8 cellular contexts compared by ENCODE assay signal in the genomic region with DNA sequence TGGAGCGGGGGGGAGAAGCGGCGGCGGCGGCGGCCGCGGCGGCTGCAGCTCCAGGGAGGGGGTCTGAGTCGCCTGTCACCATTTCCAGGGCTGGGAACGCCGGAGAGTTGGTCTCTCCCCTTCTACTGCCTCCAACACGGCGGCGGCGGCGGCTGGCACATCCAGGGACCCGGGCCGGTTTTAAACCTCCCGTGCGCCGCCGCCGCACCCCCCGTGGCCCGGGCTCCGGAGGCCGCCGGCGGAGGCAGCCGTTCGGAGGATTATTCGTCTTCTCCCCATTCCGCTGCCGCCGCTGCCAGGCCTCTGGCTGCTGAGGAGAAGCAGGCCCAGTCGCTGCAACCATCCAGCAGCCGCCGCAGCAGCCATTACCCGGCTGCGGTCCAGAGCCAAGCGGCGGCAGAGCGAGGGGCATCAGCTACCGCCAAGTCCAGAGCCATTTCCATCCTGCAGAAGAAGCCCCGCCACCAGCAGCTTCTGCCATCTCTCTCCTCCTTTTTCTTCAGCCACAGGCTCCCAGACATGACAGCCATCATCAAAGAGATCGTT. TPM values are rescaled to one million over a fixed set of nuclear protein-coding genes. Genes with fewer than 3 reads are reported as not detected.
DNase-seq lines count a peak whose midpoint lies in the region; ATAC-seq and TF ChIP-seq lines count a peak whose summit lies in the region.
"Not testable (repeated sequence)": the region's sequence is repeated elsewhere in the genome, so short reads cannot be mapped to it uniquely, and the experiment has no call there.

No MANE protein-coding gene starts in this region.

- intact Hi-C loops in CD8-positive, alpha-beta T cell (cut with DNase I, micrococcal nuclease): loop anchor here (2.0 to 10.0 kb wide), 9 partner anchors 15 to 1131 kb away; partner anchors contain the start of gene FAS (in 1 of the 2)

- H3K4me2 ChIP-seq in SU-DHL-6 (ENCODE audit: low read depth, low read length, poor library complexity, severe bottlenecking): peak overlapping the region; percentile 95

- H3K27me3 Mint-ChIP-seq in CD8-positive, alpha-beta T cell (ENCODE audit: low read depth); stimulated activated naive CD8-positive, alpha-beta T cell treated with anti-CD3 and anti-CD28 coated beads, Interleukin-15, amount 100 ng/mL, for 72 hours: not testable (repeated sequence)
- peaks cover 10% of the 10 kb centered on the region for H3K27me3 Mint-ChIP-seq in neural crest cell (ENCODE audit: low read depth)

- peaks cover 29% of the 10 kb centered on the region for H4K20me1 ChIP-seq in SU-DHL-6 (ENCODE audit: low read depth, low read length)

- not testable (repeated sequence) for ATAC-seq in CD8-positive, alpha-beta T cell
- peak; percentile 4 for ATAC-seq in stimulated activated naive CD8-positive, alpha-beta T cell treated with anti-CD3 and anti-CD28 coated beads, Interleukin-15, amount 100 ng/mL, for 72 hours

- H3K4me3 Mint-ChIP-seq in CD8-positive, alpha-beta T cell: peak overlapping the region; percentile 99
- H3K4me3 Mint-ChIP-seq in neural crest cell: peak overlapping the region; percentile 99
- peak overlapping the region; percentile 97 to 98 for H3K4me3 Mint-ChIP-seq in stimulated activated naive CD8-positive, alpha-beta T cell treated with anti-CD3 and anti-CD28 coated beads, Interleukin-15, amount 100 ng/mL, for 72 hours

- not testable (repeated sequence) for H3K36me3 ChIP-seq in CD8-positive, alpha-beta T cell (ENCODE audit: insufficient read depth, low read length); HUES6 (ENCODE audit: control insufficient read depth, insufficient read depth, low read length); duodenal mucosa (ENCODE audit: control insufficient read depth in 1 of 2, insufficient read depth in 2 of 2, low read length in 2 of 2); iPS DF 6.9 (ENCODE audit: control insufficient read depth, insufficient read depth, low read length)
- peaks cover 41% of the 10 kb centered on the region for H3K36me3 ChIP-seq in SU-DHL-6 (ENCODE audit: low read length)

- peaks cover 62% of the 10 kb centered on the region for H3K79me2 ChIP-seq in SU-DHL-6 (ENCODE audit: insufficient read depth, low read length)

- H2AFZ ChIP-seq in SU-DHL-6 (ENCODE audit: low read depth, low read length, severe bottlenecking): not testable (repeated sequence)

- peaks cover 42% of the 10 kb centered on the region for H3F3A ChIP-seq in SU-DHL-6 (ENCODE audit: insufficient read depth)

- not testable (repeated sequence) for H3K9me3 Mint-ChIP-seq in CD8-positive, alpha-beta T cell; neural crest cell; stimulated activated naive CD8-positive, alpha-beta T cell treated with anti-CD3 and anti-CD28 coated beads, Interleukin-15, amount 100 ng/mL, for 72 hours

- peaks cover 38% of the 10 kb centered on the region for H3K36me3 Mint-ChIP-seq in CD8-positive, alpha-beta T cell
- H3K36me3 Mint-ChIP-seq in neural crest cell (ENCODE audit: low read depth): not testable (repeated sequence)

- peak overlapping the region; percentile 94 for H3K27ac Mint-ChIP-seq in CD8-positive, alpha-beta T cell
- H3K27ac Mint-ChIP-seq in neural crest cell (ENCODE audit: unreplicated experiment): peak overlapping the region; percentile 69
- peak overlapping the region; percentile 90 to 98 for H3K27ac Mint-ChIP-seq in stimulated activated naive CD8-positive, alpha-beta T cell treated with anti-CD3 and anti-CD28 coated beads, Interleukin-15, amount 100 ng/mL, for 72 hours

- TF ChIP-seq CTCF in CD8-positive, alpha-beta T cell (IDR thresholded peaks at IDR 0.05); SU-DHL-6 (IDR thresholded peaks at IDR 0.05; ENCODE audit: insufficient read depth, low read length, poor library complexity, severe bottlenecking); neural crest cell (conservative IDR thresholded peaks at IDR 0.05): not testable (repeated sequence)

- DNase-seq in CD8-positive, alpha-beta T cell: peak in 5 of 7 experiments; percentile 4 to 63 (median 29)
- peak; percentile 21 for DNase-seq in activated effector memory CD4-positive, alpha-beta T cell treated with Interleukin-2 at 50 U/mL for 16 hours
- DNase-seq in iPS DF 6.9 (ENCODE audit: low read depth, low spot score): not testable (repeated sequence)
- DNase-seq in neural crest cell (ENCODE audit: low read depth, low spot score): peak; percentile 18
- peak; percentile 51 to 52 for DNase-seq in stimulated activated naive CD8-positive, alpha-beta T cell treated with anti-CD3 and anti-CD28 coated beads, Interleukin-15, amount 100 ng/mL, for 72 hours

- WGBS in iPS DF 6.9 (ENCODE audit: insufficient coverage, insufficient read length): no CpG with 5 or more reads among the region's 47 CpGs

- not testable (repeated sequence) for H3K9me3 ChIP-seq in CD8-positive, alpha-beta T cell (ENCODE audit: low read length); HUES6 (ENCODE audit: control insufficient read depth, insufficient read depth, low read depth, low read length); SU-DHL-6 (ENCODE audit: insufficient read depth, low read length); duodenal mucosa (ENCODE audit: control insufficient read depth in 1 of 2, low read length in 2 of 2); iPS DF 6.9 (ENCODE audit: control insufficient read depth, insufficient read depth, low read length)

- POLR2A ChIA-PET in CD8-positive, alpha-beta T cell (lab: Charles Lee): interaction anchor here (0.8 to 3.6 kb wide), 13 partner anchors 11 to 1016 kb away, joined by 3 to 57 read pairs (median 8); partner anchors contain the start of genes ATAD1, RNLS and STAMBPL1

- H3K9me2 ChIP-seq in SU-DHL-6 (replicated peaks; ENCODE audit: insufficient read depth, low read length): not testable (repeated sequence)

- peaks cover 55% of the 10 kb centered on the region for H3K4me1 Mint-ChIP-seq in CD8-positive, alpha-beta T cell (ENCODE audit: low read depth)
- peaks cover 52% of the 10 kb centered on the region for H3K4me1 Mint-ChIP-seq in neural crest cell
- peaks cover 32% of the 10 kb centered on the region for H3K4me1 Mint-ChIP-seq in stimulated activated naive CD8-positive, alpha-beta T cell treated with anti-CD3 and anti-CD28 coated beads, Interleukin-15, amount 100 ng/mL, for 72 hours

- peak overlapping the region; percentile 91 for H3K9ac ChIP-seq in HUES6 (ENCODE audit: low read length)
- peak overlapping the region; percentile 92 for H3K9ac ChIP-seq in SU-DHL-6 (ENCODE audit: low read length)
- peak overlapping the region; percentile 86 for H3K9ac ChIP-seq in duodenal mucosa (ENCODE audit: low read depth in 1 of 2, low read length in 2 of 2)

- H3K4me1 ChIP-seq in CD8-positive, alpha-beta T cell (ENCODE audit: insufficient read depth, low read length): peaks cover 28% of the 10 kb centered on the region
- H3K4me1 ChIP-seq in HUES6 (ENCODE audit: control insufficient read depth, insufficient read depth, low read length) (peaks cover 14% of the 10 kb centered on the region), duodenal mucosa (ENCODE audit: control insufficient read depth in 1 of 2, insufficient read depth in 2 of 2, low read length in 2 of 2) (peaks cover 23 to 26% of the 10 kb centered on the region in 2 donors)
- not testable (repeated sequence) for H3K4me1 ChIP-seq in iPS DF 6.9 (ENCODE audit: control insufficient read depth, insufficient read depth, low read length)

- peak overlapping the region; percentile 87 for H3K4me3 ChIP-seq in CD8-positive, alpha-beta T cell (ENCODE audit: low read depth, low read length)
- H3K4me3 ChIP-seq in HUES6 (ENCODE audit: low read depth, low read length): peak overlapping the region; percentile 95
- peak overlapping the region; percentile 89 for H3K4me3 ChIP-seq in SU-DHL-6 (ENCODE audit: insufficient read depth, low read length, poor library complexity, severe bottlenecking)
- H3K4me3 ChIP-seq in duodenal mucosa (ENCODE audit: low read depth in 1 of 2, low read length in 2 of 2): peak overlapping the region; percentile 89 to 97
- H3K4me3 ChIP-seq in iPS DF 6.9 (ENCODE audit: low read length): peak overlapping the region; percentile 86

- H3K27ac ChIP-seq in CD8-positive, alpha-beta T cell (ENCODE audit: low read depth, low read length): peak overlapping the region; percentile 69
- H3K27ac ChIP-seq in HUES6 (ENCODE audit: low read depth, low read length) (peak overlapping the region; percentile 65; the same call in 1 of the 2 replicates), SU-DHL-6 (ENCODE audit: low read depth, low read length) (peak overlapping the region; percentile 94), duodenal mucosa (ENCODE audit: low read depth, low read length) (peak overlapping the region; percentile 93)
- not testable (repeated sequence) for H3K27ac ChIP-seq in iPS DF 6.9 (ENCODE audit: low read length)

- H3K27me3 ChIP-seq in CD8-positive, alpha-beta T cell (ENCODE audit: insufficient read depth, low read length); HUES6 (ENCODE audit: control insufficient read depth, insufficient read depth, low read length); SU-DHL-6 (ENCODE audit: low read length); duodenal mucosa (ENCODE audit: control insufficient read depth in 1 of 2, insufficient read depth in 2 of 2, low read length in 2 of 2); iPS DF 6.9 (ENCODE audit: control insufficient read depth, insufficient read depth, low read length): not testable (repeated sequence)

- CTCF ChIA-PET in CD8-positive, alpha-beta T cell (lab: Charles Lee): interaction anchor here (1.2 to 4.0 kb wide), 2 partner anchors 25 to 523 kb away, joined by 4 to 66 read pairs; no protein-coding TSS in a partner anchor

RNA-seq across cellular contexts. Expression of gene PTEN, which starts 0.6 kb away (rescaled TPM):
- total RNA-seq in CD8-positive, alpha-beta T cell: 10 to 100 TPM; 57.5 to 66.1 TPM
- total RNA-seq in neural crest cell: 52.5 and 59.8 TPM in 2 replicates

RNA-seq across cellular contexts. Expression of gene KLLN, which starts 0.7 kb away (rescaled TPM):
- total RNA-seq in CD8-positive, alpha-beta T cell: under 1 TPM; 0.38 to 0.42 TPM
- 0.98 and 1.1 TPM in 2 replicates for total RNA-seq in neural crest cell

RNA-seq across cellular contexts. Expression of gene ATAD1, which starts 46.0 kb away (rescaled TPM):
- 10 to 100 TPM; 36.9 to 39.0 TPM for total RNA-seq in CD8-positive, alpha-beta T cell
- total RNA-seq in neural crest cell: 43.6 and 47.5 TPM in 2 replicates
